16 cellular contexts compared by ENCODE assay signal in the genomic region with DNA sequence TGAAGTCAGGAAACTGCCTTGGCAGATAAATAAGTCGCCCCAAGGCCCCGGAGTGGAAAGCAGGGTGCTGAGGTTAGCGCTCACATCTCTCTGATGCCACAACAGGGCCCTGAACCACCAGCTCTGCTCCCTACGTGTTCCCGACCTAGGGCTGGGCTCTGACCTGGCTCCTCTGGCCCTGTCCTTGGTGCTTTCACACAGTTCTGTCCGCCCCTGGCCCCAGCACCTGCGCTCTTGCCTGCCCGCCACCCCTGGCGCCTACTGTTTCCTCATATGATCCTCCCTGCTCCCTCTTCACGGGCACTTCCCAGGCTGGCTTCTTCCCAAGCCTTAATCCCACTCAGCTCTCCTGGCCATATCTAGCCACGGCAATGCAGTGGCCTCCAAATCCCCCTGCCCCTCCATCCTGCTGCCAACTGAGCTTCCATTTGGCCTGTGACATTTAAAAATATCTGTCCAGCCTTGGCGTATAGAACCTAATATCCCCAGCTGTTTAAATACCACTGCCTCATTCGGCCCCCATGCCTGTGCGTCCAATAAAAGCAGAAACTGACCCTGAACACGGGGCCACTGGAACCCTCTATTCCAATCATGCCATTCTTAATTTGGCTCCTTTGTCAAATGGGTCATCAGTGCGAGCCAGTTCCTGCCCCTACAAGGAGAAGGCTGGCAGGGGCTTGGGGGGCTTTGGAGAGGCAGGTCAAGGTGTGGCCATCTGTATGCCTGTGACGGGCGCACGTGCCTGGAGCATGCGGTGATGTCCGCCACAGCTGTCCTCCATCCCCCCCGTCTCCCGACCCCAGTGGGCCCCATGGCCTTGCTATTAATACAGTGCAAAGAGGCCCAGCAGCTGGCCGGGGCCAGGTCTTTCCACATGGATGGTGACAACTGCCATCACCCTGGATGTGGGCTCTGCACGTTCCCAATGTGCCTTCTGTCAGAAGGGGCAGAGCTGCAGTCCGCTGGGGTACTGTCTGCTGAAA. TPM values are rescaled to one million over a fixed set of nuclear protein-coding genes. Genes with fewer than 3 reads are reported as not detected.
"Had no signal": no experiment of that assay in that cellular context is flagged by ENCODE, and none has a peak within 500 bp of the region (broad histone marks: within the 10 kb centered on the region; RNA-seq: fewer than 3 reads in every experiment).

No MANE protein-coding gene starts in this region.

- H3K9me3 ChIP-seq: heart right ventricle, sigmoid colon, suprapubic skin, thyroid gland had no signal

- H3K36me3 ChIP-seq: heart right ventricle, sigmoid colon, suprapubic skin, thyroid gland had no signal

- H3K4me2 ChIP-seq: smooth muscle cell had no signal

- H2AFZ ChIP-seq: parathyroid adenoma had no signal

- H3K27me3 ChIP-seq: heart right ventricle, sigmoid colon, suprapubic skin, thyroid gland had no signal

- DNase-seq: cortex of kidney; effector memory CD4-positive, alpha-beta T cell; heart right ventricle; hypothalamus; kidney glomerular epithelial cell; mammary epithelial cell; natural killer cell; sigmoid colon; stimulated activated CD4-positive, alpha-beta T cell treated with anti-CD3 and anti-CD28 coated beads, Interleukin-4, amount 100 ng/mL, for 1 hour; stimulated activated CD8-positive, alpha-beta memory T cell treated with anti-CD3 and anti-CD28 coated beads, Interleukin-4, amount 100 ng/mL, for 48 hours; stimulated activated naive CD8-positive, alpha-beta T cell treated with anti-CD3 and anti-CD28 coated beads, Interleukin-15, Interleukin-2, amounts not matched to agents 100 U/mL and 50 U/mL, for 24 hours; thyroid gland had no signal

- H3K27ac ChIP-seq: heart right ventricle, parathyroid adenoma, sigmoid colon, suprapubic skin, thyroid gland had no signal

- H3K9ac ChIP-seq: parathyroid adenoma had no signal

- H3K79me2 ChIP-seq: parathyroid adenoma had no signal

- H3K4me3 ChIP-seq: heart right ventricle, sigmoid colon, smooth muscle cell, suprapubic skin, thyroid gland had no signal

- H3K4me1 ChIP-seq: parathyroid adenoma, sigmoid colon, suprapubic skin, thyroid gland had no signal

RNA-seq across cellular contexts. Expression of a gene that starts 27.7 kb away (rescaled TPM):
- total RNA-seq: glomerular endothelial cell, suprapubic skin had no signal
- polyA plus RNA-seq: smooth muscle cell had no signal
